8 cellular contexts compared by ENCODE assay signal in the genomic region with DNA sequence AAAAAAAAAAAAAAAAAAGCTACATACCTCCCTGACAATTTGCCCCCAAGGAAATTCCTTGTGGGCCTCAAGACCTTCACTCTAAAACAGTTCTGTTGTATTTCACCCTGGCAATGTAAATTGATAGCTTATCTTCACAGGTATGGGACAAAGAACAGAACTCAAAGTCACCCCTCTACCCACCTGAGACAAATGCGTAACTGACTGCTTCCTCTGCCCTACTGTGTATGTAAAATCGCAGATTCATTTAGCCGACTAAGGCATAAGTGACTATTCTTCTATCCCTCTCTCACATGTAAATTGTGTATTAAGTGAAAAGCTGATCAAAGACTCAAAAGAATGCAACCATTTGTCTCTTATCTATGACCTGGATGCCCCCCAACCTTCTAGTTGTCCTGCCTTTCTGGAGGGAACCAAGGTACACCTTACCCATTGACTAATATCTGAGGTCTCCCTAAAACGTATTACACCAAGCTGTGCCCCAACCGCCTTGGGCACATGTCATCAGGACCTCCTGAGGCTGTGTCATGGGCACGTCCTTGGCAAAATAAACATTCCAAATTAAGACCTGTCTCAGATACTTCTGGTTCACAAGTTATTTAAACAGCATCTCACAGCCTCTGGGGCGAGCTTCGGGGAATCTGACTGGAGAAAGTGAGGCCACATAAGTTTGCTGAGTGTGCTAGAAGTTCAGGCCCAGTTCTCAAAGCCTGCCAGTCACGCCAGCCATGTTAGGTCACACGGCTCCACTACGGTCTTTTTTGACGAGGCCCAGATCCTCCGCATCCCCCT. TPM values are rescaled to one million over a fixed set of nuclear protein-coding genes. Genes with fewer than 3 reads are reported as not detected.
A peak's percentile ranks its signal among the peaks of the same experiment; 100 is the strongest.
DNase-seq lines count a peak whose midpoint lies in the region; ATAC-seq and TF ChIP-seq lines count a peak whose summit lies in the region.

No MANE protein-coding gene starts in this region.

- POLR2A ChIA-PET in activated CD8-positive, alpha-beta T cell treated with anti-CD3 and anti-CD28 coated beads, Interleukin-2, amount 10 ng/mL, durations not matched to agents 7 days and 5 days (lab: Charles Lee), result interaction anchor here (1.0 to 1.2 kb wide), 3 partner anchors 20 to 585 kb away, joined by 3 read pairs; a partner anchor contains a TSS

- peak overlapping the region; percentile 90 for H3K4me2 ChIP-seq in smooth muscle cell

- H3K27me3 ChIP-seq in heart left ventricle (no peaks in the 10 kb centered on the region), right cardiac atrium (ENCODE audit: control insufficient read depth, insufficient read depth) (no peaks in the 10 kb centered on the region), smooth muscle cell (ENCODE audit: low read depth) (no peaks in the 10 kb centered on the region)

- peak in 2 of 4 donors; percentile 1 to 34 for ATAC-seq in heart left ventricle
- ATAC-seq in HG03159 (IDR thresholded peaks at IDR 0.05; ENCODE audit: unreplicated experiment), result peak; percentile 3
- no peak for ATAC-seq in activated CD8-positive, alpha-beta T cell treated with anti-CD3 and anti-CD28 coated beads, Interleukin-2, amount 10 ng/mL, durations not matched to agents 7 days and 5 days
- ATAC-seq in right cardiac atrium, result no peak

- H3K27ac ChIP-seq in heart left ventricle (peak overlapping the region; percentile 87 to 98 (median 93)), right cardiac atrium (ENCODE audit: low read length) (peak overlapping the region; percentile 69), smooth muscle cell (ENCODE audit: low read depth) (peak overlapping the region; percentile 98)

- H3K9me3 Mint-ChIP-seq in activated CD8-positive, alpha-beta T cell treated with anti-CD3 and anti-CD28 coated beads, Interleukin-2, amount 10 ng/mL, durations not matched to agents 7 days and 5 days (ENCODE audit: insufficient read depth), result no peaks in the 10 kb centered on the region

- H3K36me3 ChIP-seq in heart left ventricle, result peaks cover 0 to 21% (median 3%) of the 10 kb centered on the region in 9 donors
- no peaks in the 10 kb centered on the region for H3K36me3 ChIP-seq in smooth muscle cell (ENCODE audit: low read depth)

- H3K9me3 ChIP-seq in heart left ventricle, result no peaks in the 10 kb centered on the region
- no peaks in the 10 kb centered on the region for H3K9me3 ChIP-seq in right cardiac atrium (ENCODE audit: control insufficient read depth, low read length)
- no peaks in the 10 kb centered on the region for H3K9me3 ChIP-seq in smooth muscle cell (replicated peaks; ENCODE audit: low read depth)

- DNase-seq in heart left ventricle (no peak), cardiac septum (ENCODE audit: low spot score) (no peak), right cardiac atrium (peak in 1 of 3 donors; percentile 32), smooth muscle cell (lab: John Stamatoyannopoulos, UW; ENCODE audit: unreplicated experiment) (no peak), retina (no peak), DMS114 treated with DMSO at 0.1 percent for 48 hours (lab: John Stamatoyannopoulos, UW; ENCODE audit: unreplicated experiment) (no peak)
- no peak for DNase-seq in activated CD8-positive, alpha-beta T cell treated with anti-CD3 and anti-CD28 coated beads, Interleukin-2, amount 10 ng/mL, durations not matched to agents 7 days and 5 days

- intact Hi-C loops in heart left ventricle (cut with DNase I) (loop anchor here in 3 of 10 donors (5.0 to 10.0 kb wide), 2 partner anchors 128 to 130 kb away; no protein-coding TSS in a partner anchor), cardiac septum (cut with DNase I) (loop anchor here (5.0 kb wide), 1 partner anchor 133 kb away; no protein-coding TSS in a partner anchor), right cardiac atrium (cut with DNase I) (no loop called here)

- H3K79me2 ChIP-seq in smooth muscle cell (ENCODE audit: low read depth), result peaks cover 57% of the 10 kb centered on the region

- peak overlapping the region; percentile 91 for H3K4me3 Mint-ChIP-seq in activated CD8-positive, alpha-beta T cell treated with anti-CD3 and anti-CD28 coated beads, Interleukin-2, amount 10 ng/mL, durations not matched to agents 7 days and 5 days

- WGBS in heart left ventricle, 4 donors, result 8 to 14% (median 12%) methylated on average over 13 of the region's 13 CpGs
- 11% methylated on average over 13 of the region's 13 CpGs for WGBS in right cardiac atrium
- 2% methylated on average over 13 of the region's 13 CpGs for WGBS in smooth muscle cell (ENCODE audit: low lambda C conversion rate)

- no peaks in the 10 kb centered on the region for H3K27me3 Mint-ChIP-seq in activated CD8-positive, alpha-beta T cell treated with anti-CD3 and anti-CD28 coated beads, Interleukin-2, amount 10 ng/mL, durations not matched to agents 7 days and 5 days (ENCODE audit: low read depth)

- CTCF ChIA-PET in activated CD8-positive, alpha-beta T cell treated with anti-CD3 and anti-CD28 coated beads, Interleukin-2, amount 10 ng/mL, durations not matched to agents 7 days and 5 days (lab: Charles Lee), result interaction anchor here (0.8 to 0.9 kb wide), 2 partner anchors 108 to 519 kb away, joined by 3 read pairs; no protein-coding TSS in a partner anchor

- peaks cover 0 to 57% (median 44%) of the 10 kb centered on the region in 12 donors for H3K4me1 ChIP-seq in heart left ventricle
- H3K4me1 ChIP-seq in right cardiac atrium (ENCODE audit: control insufficient read depth, insufficient read depth, low read length), result peaks cover 8% of the 10 kb centered on the region
- H3K4me1 ChIP-seq in smooth muscle cell (ENCODE audit: low read depth), result peaks cover 27% of the 10 kb centered on the region

- TF ChIP-seq POLR2A in heart left ventricle (IDR thresholded peaks at IDR 0.05), result no peak

- H3K4me3 ChIP-seq in heart left ventricle, result peak overlapping the region; percentile 63 to 96 (median 82)
- H3K4me3 ChIP-seq in right cardiac atrium (ENCODE audit: low read length), result peak overlapping the region; percentile 58
- H3K4me3 ChIP-seq in smooth muscle cell, result peak overlapping the region; percentile 70

- TF ChIP-seq CTCF in heart left ventricle (IDR thresholded peaks at IDR 0.05) (no peak), smooth muscle cell (IDR thresholded peaks at IDR 0.05; ENCODE audit: borderline replicate concordance, insufficient read depth, poor library complexity, severe bottlenecking) (no peak)

- peak overlapping the region; percentile 33 for H2AFZ ChIP-seq in smooth muscle cell (ENCODE audit: low read depth)

- H3K27ac Mint-ChIP-seq in activated CD8-positive, alpha-beta T cell treated with anti-CD3 and anti-CD28 coated beads, Interleukin-2, amount 10 ng/mL, durations not matched to agents 7 days and 5 days, result peak overlapping the region; percentile 96

- peaks cover 28% of the 10 kb centered on the region for H3K36me3 Mint-ChIP-seq in activated CD8-positive, alpha-beta T cell treated with anti-CD3 and anti-CD28 coated beads, Interleukin-2, amount 10 ng/mL, durations not matched to agents 7 days and 5 days (ENCODE audit: low read depth)

- peaks cover 44% of the 10 kb centered on the region for H3K4me1 Mint-ChIP-seq in activated CD8-positive, alpha-beta T cell treated with anti-CD3 and anti-CD28 coated beads, Interleukin-2, amount 10 ng/mL, durations not matched to agents 7 days and 5 days (ENCODE audit: low read depth)

- H4K20me1 ChIP-seq in smooth muscle cell (ENCODE audit: low read depth), result peaks cover 54% of the 10 kb centered on the region

- no peaks in the 10 kb centered on the region for H3F3A ChIP-seq in smooth muscle cell (ENCODE audit: low read depth)

- peak overlapping the region; percentile 98 for H3K9ac ChIP-seq in smooth muscle cell (ENCODE audit: low read depth)

RNA-seq across cellular contexts. Expression of a gene that starts 1.0 kb away (rescaled TPM):
- total RNA-seq in heart left ventricle (100 to 1,000 TPM; 108 to 161 (median 132) TPM), cardiac septum (130 TPM), right cardiac atrium (100 to 1,000 TPM; 123 to 161 (median 146) TPM), smooth muscle cell (190 and 198 TPM in 2 replicates)
- polyA plus RNA-seq in heart left ventricle (100 to 1,000 TPM; 125 to 171 TPM), right cardiac atrium (183 TPM), smooth muscle cell (218 and 238 TPM in 2 replicates)
- total RNA-seq in activated CD8-positive, alpha-beta T cell treated with anti-CD3 and anti-CD28 coated beads, Interleukin-2, amount 10 ng/mL, durations not matched to agents 7 days and 5 days, result 100 to 1,000 TPM; 159 to 168 TPM
